ENCODE assay signal across 1 cellular context in the genomic region with DNA sequence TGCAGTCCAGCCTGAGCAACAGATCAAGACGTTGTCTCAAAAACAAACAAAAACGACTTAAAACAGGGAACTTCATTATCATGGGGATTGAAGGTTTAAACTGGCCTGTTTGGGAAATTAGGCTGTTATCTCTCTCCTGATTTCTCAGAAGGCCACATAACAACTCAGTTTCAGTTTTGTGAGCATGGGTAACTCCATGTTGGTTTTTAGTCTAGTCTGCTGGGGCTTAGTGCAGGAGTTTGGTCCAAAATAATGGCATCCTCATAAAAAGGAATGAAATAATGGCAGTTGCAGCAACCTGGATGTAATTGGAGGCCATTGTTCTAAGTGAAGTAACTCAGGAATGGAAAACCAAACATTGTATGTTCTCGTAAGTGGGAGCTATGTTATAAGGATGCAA.
TF ChIP-seq lines count a peak whose summit lies in the region.

No MANE protein-coding gene starts in this region.

TF ChIP-seq in K562, 482 proteins besides CTCF, POLR2A, EP300 and RAD21 (continued from another document and continues in another):
- TF ChIP-seq, protein P1, sequence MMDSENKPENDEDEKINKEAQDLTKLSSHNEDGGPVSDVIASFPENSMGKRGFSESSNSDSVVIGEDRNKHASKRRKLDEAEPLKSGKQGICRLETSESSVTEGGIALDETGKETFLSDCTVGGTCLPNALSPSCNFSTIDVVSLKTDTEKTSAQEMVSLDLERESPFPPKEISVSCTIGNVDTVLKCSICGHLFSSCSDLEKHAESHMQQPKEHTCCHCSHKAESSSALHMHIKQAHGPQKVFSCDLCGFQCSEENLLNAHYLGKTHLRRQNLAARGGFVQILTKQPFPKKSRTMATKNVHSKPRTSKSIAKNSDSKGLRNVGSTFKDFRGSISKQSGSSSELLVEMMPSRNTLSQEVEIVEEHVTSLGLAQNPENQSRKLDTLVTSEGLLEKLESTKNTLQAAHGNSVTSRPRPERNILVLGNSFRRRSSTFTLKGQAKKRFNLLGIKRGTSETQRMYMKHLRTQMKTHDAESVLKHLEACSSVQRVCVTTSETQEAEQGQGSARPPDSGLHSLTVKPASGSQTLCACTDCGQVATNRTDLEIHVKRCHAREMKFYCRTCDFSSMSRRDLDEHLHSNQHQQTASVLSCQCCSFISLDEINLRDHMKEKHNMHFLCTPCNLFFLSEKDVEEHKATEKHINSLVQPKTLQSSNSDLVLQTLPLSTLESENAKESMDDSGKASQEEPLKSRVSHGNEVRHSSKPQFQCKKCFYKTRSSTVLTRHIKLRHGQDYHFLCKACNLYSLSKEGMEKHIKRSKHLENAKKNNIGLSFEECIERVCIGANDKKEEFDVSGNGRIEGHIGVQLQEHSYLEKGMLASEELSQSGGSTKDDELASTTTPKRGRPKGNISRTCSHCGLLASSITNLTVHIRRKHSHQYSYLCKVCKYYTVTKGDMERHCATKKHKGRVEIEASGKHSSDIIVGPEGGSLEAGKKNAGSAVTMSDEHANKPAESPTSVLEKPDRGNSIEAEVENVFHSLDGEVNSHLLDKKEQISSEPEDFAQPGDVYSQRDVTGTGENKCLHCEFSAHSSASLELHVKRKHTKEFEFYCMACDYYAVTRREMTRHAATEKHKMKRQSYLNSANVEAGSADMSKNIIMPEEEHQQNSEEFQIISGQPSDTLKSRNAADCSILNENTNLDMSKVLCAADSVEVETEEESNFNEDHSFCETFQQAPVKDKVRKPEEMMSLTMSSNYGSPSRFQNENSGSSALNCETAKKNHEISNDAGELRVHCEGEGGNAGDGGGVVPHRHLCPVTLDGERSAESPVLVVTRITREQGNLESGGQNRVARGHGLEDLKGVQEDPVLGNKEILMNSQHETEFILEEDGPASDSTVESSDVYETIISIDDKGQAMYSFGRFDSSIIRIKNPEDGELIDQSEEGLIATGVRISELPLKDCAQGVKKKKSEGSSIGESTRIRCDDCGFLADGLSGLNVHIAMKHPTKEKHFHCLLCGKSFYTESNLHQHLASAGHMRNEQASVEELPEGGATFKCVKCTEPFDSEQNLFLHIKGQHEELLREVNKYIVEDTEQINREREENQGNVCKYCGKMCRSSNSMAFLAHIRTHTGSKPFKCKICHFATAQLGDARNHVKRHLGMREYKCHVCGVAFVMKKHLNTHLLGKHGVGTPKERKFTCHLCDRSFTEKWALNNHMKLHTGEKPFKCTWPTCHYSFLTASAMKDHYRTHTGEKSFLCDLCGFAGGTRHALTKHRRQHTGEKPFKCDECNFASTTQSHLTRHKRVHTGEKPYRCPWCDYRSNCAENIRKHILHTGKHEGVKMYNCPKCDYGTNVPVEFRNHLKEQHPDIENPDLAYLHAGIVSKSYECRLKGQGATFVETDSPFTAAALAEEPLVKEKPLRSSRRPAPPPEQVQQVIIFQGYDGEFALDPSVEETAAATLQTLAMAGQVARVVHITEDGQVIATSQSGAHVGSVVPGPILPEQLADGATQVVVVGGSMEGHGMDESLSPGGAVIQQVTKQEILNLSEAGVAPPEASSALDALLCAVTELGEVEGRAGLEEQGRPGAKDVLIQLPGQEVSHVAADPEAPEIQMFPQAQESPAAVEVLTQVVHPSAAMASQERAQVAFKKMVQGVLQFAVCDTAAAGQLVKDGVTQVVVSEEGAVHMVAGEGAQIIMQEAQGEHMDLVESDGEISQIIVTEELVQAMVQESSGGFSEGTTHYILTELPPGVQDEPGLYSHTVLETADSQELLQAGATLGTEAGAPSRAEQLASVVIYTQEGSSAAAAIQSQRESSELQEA (IDR thresholded peaks at IDR 0.05; ENCODE audit: low read depth) = no peak
- TF ChIP-seq, protein P2, sequence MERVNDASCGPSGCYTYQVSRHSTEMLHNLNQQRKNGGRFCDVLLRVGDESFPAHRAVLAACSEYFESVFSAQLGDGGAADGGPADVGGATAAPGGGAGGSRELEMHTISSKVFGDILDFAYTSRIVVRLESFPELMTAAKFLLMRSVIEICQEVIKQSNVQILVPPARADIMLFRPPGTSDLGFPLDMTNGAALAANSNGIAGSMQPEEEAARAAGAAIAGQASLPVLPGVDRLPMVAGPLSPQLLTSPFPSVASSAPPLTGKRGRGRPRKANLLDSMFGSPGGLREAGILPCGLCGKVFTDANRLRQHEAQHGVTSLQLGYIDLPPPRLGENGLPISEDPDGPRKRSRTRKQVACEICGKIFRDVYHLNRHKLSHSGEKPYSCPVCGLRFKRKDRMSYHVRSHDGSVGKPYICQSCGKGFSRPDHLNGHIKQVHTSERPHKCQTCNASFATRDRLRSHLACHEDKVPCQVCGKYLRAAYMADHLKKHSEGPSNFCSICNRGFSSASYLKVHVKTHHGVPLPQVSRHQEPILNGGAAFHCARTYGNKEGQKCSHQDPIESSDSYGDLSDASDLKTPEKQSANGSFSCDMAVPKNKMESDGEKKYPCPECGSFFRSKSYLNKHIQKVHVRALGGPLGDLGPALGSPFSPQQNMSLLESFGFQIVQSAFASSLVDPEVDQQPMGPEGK (CRISPR knock-in tag; IDR thresholded peaks at IDR 0.05; ENCODE audit: borderline replicate concordance) = peak; percentile 94
- TF ChIP-seq ZKSCAN1 (IDR thresholded peaks at IDR 0.05; ENCODE audit: low read depth, low read length) (no peak), SRSF3 (IDR thresholded peaks at IDR 0.05; ENCODE audit: insufficient read depth, low read length) (no peak), HIVEP1 (CRISPR knock-in tag; IDR thresholded peaks at IDR 0.05) (peak; percentile 94), RBM39 (optimal IDR thresholded peaks at IDR 0.05; ENCODE audit: low read depth, low read length) (no peak), MYNN (IDR thresholded peaks at IDR 0.05) (no peak), MYNN (CRISPR knock-in tag; IDR thresholded peaks at IDR 0.05) (no peak), ZNF79 (CRISPR knock-in tag; IDR thresholded peaks at IDR 0.05; ENCODE audit: low read depth) (peak; percentile 93), MEF2D (tag; conservative IDR thresholded peaks at IDR 0.05; ENCODE audit: low read depth) (peak; percentile 95), BCOR (IDR thresholded peaks at IDR 0.05) (no peak), LCOR (CRISPR knock-in tag; IDR thresholded peaks at IDR 0.05) (no peak), EP400 (IDR thresholded peaks at IDR 0.05) (no peak), HDAC3 (IDR thresholded peaks at IDR 0.05; ENCODE audit: borderline replicate concordance, partially characterized antibody) (no peak), EGR1 (conservative IDR thresholded peaks at IDR 0.05) (no peak), MAFG (tag; conservative IDR thresholded peaks at IDR 0.05) (0 out of 2 replicates have a peak, but pooled peaks have one; percentile 7), ARHGAP35 (IDR thresholded peaks at IDR 0.05; ENCODE audit: partially characterized antibody) (no peak), ZSCAN29 (IDR thresholded peaks at IDR 0.05) (no peak), TGIF2 (CRISPR knock-in tag; IDR thresholded peaks at IDR 0.05) (no peak), NR4A1 (CRISPR knock-in tag; IDR thresholded peaks at IDR 0.05) (peak; percentile 97), NR4A1 (tag; IDR thresholded peaks at IDR 0.05) (peak; percentile 98)
- TF ChIP-seq, protein P3, sequence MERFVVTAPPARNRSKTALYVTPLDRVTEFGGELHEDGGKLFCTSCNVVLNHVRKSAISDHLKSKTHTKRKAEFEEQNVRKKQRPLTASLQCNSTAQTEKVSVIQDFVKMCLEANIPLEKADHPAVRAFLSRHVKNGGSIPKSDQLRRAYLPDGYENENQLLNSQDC (CRISPR knock-in tag; IDR thresholded peaks at IDR 0.05) = no peak
- TF ChIP-seq, protein P4, sequence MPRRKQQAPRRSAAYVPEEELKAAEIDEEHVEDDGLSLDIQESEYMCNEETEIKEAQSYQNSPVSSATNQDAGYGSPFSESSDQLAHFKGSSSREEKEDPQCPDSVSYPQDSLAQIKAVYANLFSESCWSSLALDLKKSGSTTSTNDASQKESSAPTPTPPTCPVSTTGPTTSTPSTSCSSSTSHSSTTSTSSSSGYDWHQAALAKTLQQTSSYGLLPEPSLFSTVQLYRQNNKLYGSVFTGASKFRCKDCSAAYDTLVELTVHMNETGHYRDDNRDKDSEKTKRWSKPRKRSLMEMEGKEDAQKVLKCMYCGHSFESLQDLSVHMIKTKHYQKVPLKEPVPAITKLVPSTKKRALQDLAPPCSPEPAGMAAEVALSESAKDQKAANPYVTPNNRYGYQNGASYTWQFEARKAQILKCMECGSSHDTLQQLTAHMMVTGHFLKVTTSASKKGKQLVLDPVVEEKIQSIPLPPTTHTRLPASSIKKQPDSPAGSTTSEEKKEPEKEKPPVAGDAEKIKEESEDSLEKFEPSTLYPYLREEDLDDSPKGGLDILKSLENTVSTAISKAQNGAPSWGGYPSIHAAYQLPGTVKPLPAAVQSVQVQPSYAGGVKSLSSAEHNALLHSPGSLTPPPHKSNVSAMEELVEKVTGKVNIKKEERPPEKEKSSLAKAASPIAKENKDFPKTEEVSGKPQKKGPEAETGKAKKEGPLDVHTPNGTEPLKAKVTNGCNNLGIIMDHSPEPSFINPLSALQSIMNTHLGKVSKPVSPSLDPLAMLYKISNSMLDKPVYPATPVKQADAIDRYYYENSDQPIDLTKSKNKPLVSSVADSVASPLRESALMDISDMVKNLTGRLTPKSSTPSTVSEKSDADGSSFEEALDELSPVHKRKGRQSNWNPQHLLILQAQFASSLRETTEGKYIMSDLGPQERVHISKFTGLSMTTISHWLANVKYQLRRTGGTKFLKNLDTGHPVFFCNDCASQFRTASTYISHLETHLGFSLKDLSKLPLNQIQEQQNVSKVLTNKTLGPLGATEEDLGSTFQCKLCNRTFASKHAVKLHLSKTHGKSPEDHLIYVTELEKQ (CRISPR knock-in tag; IDR thresholded peaks at IDR 0.05) = peak; percentile 89
- TF ChIP-seq, protein P5, sequence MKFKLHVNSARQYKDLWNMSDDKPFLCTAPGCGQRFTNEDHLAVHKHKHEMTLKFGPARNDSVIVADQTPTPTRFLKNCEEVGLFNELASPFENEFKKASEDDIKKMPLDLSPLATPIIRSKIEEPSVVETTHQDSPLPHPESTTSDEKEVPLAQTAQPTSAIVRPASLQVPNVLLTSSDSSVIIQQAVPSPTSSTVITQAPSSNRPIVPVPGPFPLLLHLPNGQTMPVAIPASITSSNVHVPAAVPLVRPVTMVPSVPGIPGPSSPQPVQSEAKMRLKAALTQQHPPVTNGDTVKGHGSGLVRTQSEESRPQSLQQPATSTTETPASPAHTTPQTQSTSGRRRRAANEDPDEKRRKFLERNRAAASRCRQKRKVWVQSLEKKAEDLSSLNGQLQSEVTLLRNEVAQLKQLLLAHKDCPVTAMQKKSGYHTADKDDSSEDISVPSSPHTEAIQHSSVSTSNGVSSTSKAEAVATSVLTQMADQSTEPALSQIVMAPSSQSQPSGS (CRISPR knock-in tag; IDR thresholded peaks at IDR 0.05) = no peak
- TF ChIP-seq, protein P6, sequence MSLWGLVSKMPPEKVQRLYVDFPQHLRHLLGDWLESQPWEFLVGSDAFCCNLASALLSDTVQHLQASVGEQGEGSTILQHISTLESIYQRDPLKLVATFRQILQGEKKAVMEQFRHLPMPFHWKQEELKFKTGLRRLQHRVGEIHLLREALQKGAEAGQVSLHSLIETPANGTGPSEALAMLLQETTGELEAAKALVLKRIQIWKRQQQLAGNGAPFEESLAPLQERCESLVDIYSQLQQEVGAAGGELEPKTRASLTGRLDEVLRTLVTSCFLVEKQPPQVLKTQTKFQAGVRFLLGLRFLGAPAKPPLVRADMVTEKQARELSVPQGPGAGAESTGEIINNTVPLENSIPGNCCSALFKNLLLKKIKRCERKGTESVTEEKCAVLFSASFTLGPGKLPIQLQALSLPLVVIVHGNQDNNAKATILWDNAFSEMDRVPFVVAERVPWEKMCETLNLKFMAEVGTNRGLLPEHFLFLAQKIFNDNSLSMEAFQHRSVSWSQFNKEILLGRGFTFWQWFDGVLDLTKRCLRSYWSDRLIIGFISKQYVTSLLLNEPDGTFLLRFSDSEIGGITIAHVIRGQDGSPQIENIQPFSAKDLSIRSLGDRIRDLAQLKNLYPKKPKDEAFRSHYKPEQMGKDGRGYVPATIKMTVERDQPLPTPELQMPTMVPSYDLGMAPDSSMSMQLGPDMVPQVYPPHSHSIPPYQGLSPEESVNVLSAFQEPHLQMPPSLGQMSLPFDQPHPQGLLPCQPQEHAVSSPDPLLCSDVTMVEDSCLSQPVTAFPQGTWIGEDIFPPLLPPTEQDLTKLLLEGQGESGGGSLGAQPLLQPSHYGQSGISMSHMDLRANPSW (CRISPR knock-in tag; IDR thresholded peaks at IDR 0.05) = no peak
- TF ChIP-seq, protein P7, sequence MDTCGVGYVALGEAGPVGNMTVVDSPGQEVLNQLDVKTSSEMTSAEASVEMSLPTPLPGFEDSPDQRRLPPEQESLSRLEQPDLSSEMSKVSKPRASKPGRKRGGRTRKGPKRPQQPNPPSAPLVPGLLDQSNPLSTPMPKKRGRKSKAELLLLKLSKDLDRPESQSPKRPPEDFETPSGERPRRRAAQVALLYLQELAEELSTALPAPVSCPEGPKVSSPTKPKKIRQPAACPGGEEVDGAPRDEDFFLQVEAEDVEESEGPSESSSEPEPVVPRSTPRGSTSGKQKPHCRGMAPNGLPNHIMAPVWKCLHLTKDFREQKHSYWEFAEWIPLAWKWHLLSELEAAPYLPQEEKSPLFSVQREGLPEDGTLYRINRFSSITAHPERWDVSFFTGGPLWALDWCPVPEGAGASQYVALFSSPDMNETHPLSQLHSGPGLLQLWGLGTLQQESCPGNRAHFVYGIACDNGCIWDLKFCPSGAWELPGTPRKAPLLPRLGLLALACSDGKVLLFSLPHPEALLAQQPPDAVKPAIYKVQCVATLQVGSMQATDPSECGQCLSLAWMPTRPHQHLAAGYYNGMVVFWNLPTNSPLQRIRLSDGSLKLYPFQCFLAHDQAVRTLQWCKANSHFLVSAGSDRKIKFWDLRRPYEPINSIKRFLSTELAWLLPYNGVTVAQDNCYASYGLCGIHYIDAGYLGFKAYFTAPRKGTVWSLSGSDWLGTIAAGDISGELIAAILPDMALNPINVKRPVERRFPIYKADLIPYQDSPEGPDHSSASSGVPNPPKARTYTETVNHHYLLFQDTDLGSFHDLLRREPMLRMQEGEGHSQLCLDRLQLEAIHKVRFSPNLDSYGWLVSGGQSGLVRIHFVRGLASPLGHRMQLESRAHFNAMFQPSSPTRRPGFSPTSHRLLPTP (IDR thresholded peaks at IDR 0.05; ENCODE audit: borderline replicate concordance, extremely low read depth, insufficient read length) = no peak
- TF ChIP-seq, protein P8, sequence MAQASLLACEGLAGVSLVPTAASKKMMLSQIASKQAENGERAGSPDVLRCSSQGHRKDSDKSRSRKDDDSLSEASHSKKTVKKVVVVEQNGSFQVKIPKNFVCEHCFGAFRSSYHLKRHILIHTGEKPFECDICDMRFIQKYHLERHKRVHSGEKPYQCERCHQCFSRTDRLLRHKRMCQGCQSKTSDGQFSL (CRISPR knock-in tag; IDR thresholded peaks at IDR 0.05) = no peak
- TF ChIP-seq, protein P8 (tag; IDR thresholded peaks at IDR 0.05) = peak in 1 of 2 experiments; percentile 89; a peak in 2 of 4 replicates
- TF ChIP-seq, protein P9, sequence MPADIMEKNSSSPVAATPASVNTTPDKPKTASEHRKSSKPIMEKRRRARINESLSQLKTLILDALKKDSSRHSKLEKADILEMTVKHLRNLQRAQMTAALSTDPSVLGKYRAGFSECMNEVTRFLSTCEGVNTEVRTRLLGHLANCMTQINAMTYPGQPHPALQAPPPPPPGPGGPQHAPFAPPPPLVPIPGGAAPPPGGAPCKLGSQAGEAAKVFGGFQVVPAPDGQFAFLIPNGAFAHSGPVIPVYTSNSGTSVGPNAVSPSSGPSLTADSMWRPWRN (IDR thresholded peaks at IDR 0.05; ENCODE audit: low read depth) = no peak
